In the genomic region with DNA sequence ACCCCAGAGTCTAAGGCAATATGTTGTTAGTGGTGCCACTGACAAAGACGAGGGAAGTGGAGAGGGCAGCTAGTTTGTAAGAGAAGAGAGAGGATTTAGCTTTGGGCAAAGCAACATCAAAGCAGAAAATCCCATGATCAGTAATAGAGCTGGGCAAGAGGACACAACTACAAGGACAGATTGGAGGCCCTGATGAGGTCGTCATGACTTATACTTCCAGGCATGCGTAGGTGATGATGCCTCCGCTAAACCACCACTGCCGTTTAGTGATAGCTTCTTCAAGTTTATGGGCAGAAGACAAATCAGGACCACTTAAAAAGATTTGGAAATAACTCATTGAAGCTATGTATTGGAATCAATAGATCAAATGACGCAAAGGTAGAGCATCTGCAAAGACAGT, we compare ENCODE assay signal across 27 cellular contexts. TPM values are rescaled to one million over a fixed set of nuclear protein-coding genes. Genes with fewer than 3 reads are reported as not detected.
"Had no signal": no experiment of that assay in that cellular context is flagged by ENCODE, and none has a peak within 500 bp of the region (broad histone marks: within the 10 kb centered on the region; RNA-seq: fewer than 3 reads in every experiment).

No MANE protein-coding gene starts in this region.

- H3K27ac ChIP-seq: cardiac muscle cell, SJSA1 had no signal

- H3K4me3 Mint-ChIP-seq: activated CD8-positive, alpha-beta memory T cell treated with anti-CD3 and anti-CD28 coated beads, Interleukin-2, amount 10 ng/mL, durations not matched to agents 7 days and 5 days; activated naive CD4-positive, alpha-beta T cell treated with anti-CD3 and anti-CD28 coated beads for 36 hours; activated naive CD8-positive, alpha-beta T cell; activated T-cell treated with anti-CD3 and anti-CD28 coated beads, Interleukin-2, amount 50 U/mL, for 24 hours; activated T-helper 17 cell treated with anti-CD3 and anti-CD28 coated beads, Interleukin-2, amount 50 U/mL, for 72 hours; brain; T-helper 1 cell treated with Interleukin-12 subunit alpha and Interleukin-12 subunit beta and Interleukin-4 antibody, amounts not matched to agents 30 μg/mL and 1 μg/mL, for 36 hours had no signal

- H3K9me3 Mint-ChIP-seq: activated naive CD4-positive, alpha-beta T cell treated with anti-CD3 and anti-CD28 coated beads for 36 hours; activated T-cell treated with anti-CD3 and anti-CD28 coated beads, Interleukin-2, amount 50 U/mL, for 24 hours; activated T-helper 17 cell treated with anti-CD3 and anti-CD28 coated beads, Interleukin-2, amount 50 U/mL, for 72 hours had no signal

- ATAC-seq: activated CD4-positive, CD25-positive, alpha-beta regulatory T cell treated with anti-CD3 and anti-CD28 coated beads, Interleukin-2, amount 50 U/mL, for 24 hours; activated CD8-positive, alpha-beta memory T cell treated with anti-CD3 and anti-CD28 coated beads, Interleukin-2, amount 10 ng/mL, durations not matched to agents 7 days and 5 days; activated T-helper 17 cell treated with anti-CD3 and anti-CD28 coated beads, Interleukin-2, amount 50 U/mL, for 72 hours; PC-3; SK-N-SH treated with all-trans-retinoic acid at 6 μM for 48 hours had no signal

- H3K27ac Mint-ChIP-seq: activated naive CD8-positive, alpha-beta T cell; brain; T-helper 1 cell treated with Interleukin-12 subunit alpha and Interleukin-12 subunit beta and Interleukin-4 antibody, amounts not matched to agents 30 μg/mL and 1 μg/mL, for 36 hours had no signal

- H3K36me3 Mint-ChIP-seq: activated naive CD8-positive, alpha-beta T cell; brain had no signal

- H3K4me1 Mint-ChIP-seq: brain had no signal

- DNase-seq: activated CD4-positive, alpha-beta T cell treated with anti-CD3 and anti-CD28 coated beads for 48 hours; activated CD4-positive, alpha-beta T cell treated with anti-CD3 and anti-CD28 coated beads, Interleukin-2, amount 50 U/mL, for 48 hours; activated CD8-positive, alpha-beta memory T cell treated with anti-CD3 and anti-CD28 coated beads, Interleukin-2, amount 10 ng/mL, durations not matched to agents 7 days and 5 days; activated gamma-delta T cell; activated naive CD4-positive, alpha-beta T cell treated with anti-CD3 and anti-CD28 coated beads for 36 hours; activated T-cell treated with anti-CD3 and anti-CD28 coated beads, Interleukin-2, amount 50 U/mL, for 24 hours; amygdala; MV-4-11; NCI-H1092 treated with DMSO at 0.1 percent for 48 hours; NCI-H1417 treated with DMSO at 0.1 percent for 48 hours; NCI-H1694 treated with DMSO at 0.1 percent for 48 hours; NCI-H2029 treated with DMSO at 0.1 percent for 48 hours; NCI-H446; NCI-H524; PC-3; SHP77 had no signal

RNA-seq across cellular contexts. Expression of gene HRG, which starts 2.6 kb away (rescaled TPM):
- total RNA-seq: activated CD8-positive, alpha-beta memory T cell treated with anti-CD3 and anti-CD28 coated beads, Interleukin-2, amount 10 ng/mL, durations not matched to agents 7 days and 5 days; activated naive CD4-positive, alpha-beta T cell treated with anti-CD3 and anti-CD28 coated beads for 36 hours; activated T-helper 17 cell treated with anti-CD3 and anti-CD28 coated beads, Interleukin-2, amount 50 U/mL, for 72 hours; astrocyte; cardiac muscle cell; M059J; PC-3; SJSA1 had no signal

RNA-seq across cellular contexts. Expression of gene FETUB, which starts 28.2 kb away (rescaled TPM):
- total RNA-seq: activated CD8-positive, alpha-beta memory T cell treated with anti-CD3 and anti-CD28 coated beads, Interleukin-2, amount 10 ng/mL, durations not matched to agents 7 days and 5 days; activated naive CD4-positive, alpha-beta T cell treated with anti-CD3 and anti-CD28 coated beads for 36 hours; activated T-helper 17 cell treated with anti-CD3 and anti-CD28 coated beads, Interleukin-2, amount 50 U/mL, for 72 hours; astrocyte; cardiac muscle cell; M059J; PC-3; SJSA1 had no signal

RNA-seq across cellular contexts. Expression of gene KNG1, which starts 48.7 kb away (rescaled TPM):
- total RNA-seq: activated CD8-positive, alpha-beta memory T cell treated with anti-CD3 and anti-CD28 coated beads, Interleukin-2, amount 10 ng/mL, durations not matched to agents 7 days and 5 days; activated naive CD4-positive, alpha-beta T cell treated with anti-CD3 and anti-CD28 coated beads for 36 hours; activated T-helper 17 cell treated with anti-CD3 and anti-CD28 coated beads, Interleukin-2, amount 50 U/mL, for 72 hours; astrocyte; cardiac muscle cell; LHCN-M2; M059J; PC-3; SJSA1 had no signal

RNA-seq across cellular contexts. Expression of gene AHSG, which starts 55.6 kb away (rescaled TPM):
- total RNA-seq: activated CD8-positive, alpha-beta memory T cell treated with anti-CD3 and anti-CD28 coated beads, Interleukin-2, amount 10 ng/mL, durations not matched to agents 7 days and 5 days; activated naive CD4-positive, alpha-beta T cell treated with anti-CD3 and anti-CD28 coated beads for 36 hours; activated T-helper 17 cell treated with anti-CD3 and anti-CD28 coated beads, Interleukin-2, amount 50 U/mL, for 72 hours; astrocyte; cardiac muscle cell; LHCN-M2; M059J; PC-3; SJSA1 had no signal
